In genomic region chr9:115035872-115036612, GRCh38 we compare ENCODE assay signal across 8 cellular contexts.
DNase-seq lines count a peak whose midpoint lies in the region; ATAC-seq and TF ChIP-seq lines count a peak whose summit lies in the region.

No MANE protein-coding gene starts in this region.

- intact Hi-C loops in left lung (cut with DNase I) (no loop called here), PC-3 (cut with micrococcal nuclease) (no loop called here)

- DNase-seq in ELR (ENCODE audit: low read depth) (peak; percentile 26), GM20000 (ENCODE audit: low spot score) (peak; percentile 63), left lung (no peak), NCI-H187 treated with DMSO at 0.1 percent for 48 hours (lab: John Stamatoyannopoulos, UW) (no peak), PC-3 (no peak), NCI-H748 treated with DMSO at 0.1 percent for 48 hours (lab: John Stamatoyannopoulos, UW) (no peak)
- peak; percentile 26 for DNase-seq in activated naive CD4-positive, alpha-beta T cell treated with anti-CD3 and anti-CD28 coated beads, Interleukin-2, amount 10 ng/mL, durations not matched to agents 7 days and 5 days

- H3K36me3 ChIP-seq in left lung (peaks cover 0 to 4% of the 10 kb centered on the region in 2 donors), PC-3 (ENCODE audit: low read depth, low read length) (no peaks in the 10 kb centered on the region; the same call in 1 of the 2 replicates)

- H3K4me1 ChIP-seq in left lung (peaks cover 0 to 15% of the 10 kb centered on the region in 2 donors), PC-3 (ENCODE audit: insufficient read depth, low read length) (no peaks in the 10 kb centered on the region)

- H3K27ac Mint-ChIP-seq in activated naive CD4-positive, alpha-beta T cell treated with anti-CD3 and anti-CD28 coated beads, Interleukin-2, amount 10 ng/mL, durations not matched to agents 7 days and 5 days: no peak overlapping the region

- no peaks in the 10 kb centered on the region for H3K9me3 Mint-ChIP-seq in activated naive CD4-positive, alpha-beta T cell treated with anti-CD3 and anti-CD28 coated beads, Interleukin-2, amount 10 ng/mL, durations not matched to agents 7 days and 5 days

- no peaks in the 10 kb centered on the region for H3K9me3 ChIP-seq in left lung
- no peaks in the 10 kb centered on the region for H3K9me3 ChIP-seq in PC-3 (ENCODE audit: low read length)

- H3F3A ChIP-seq in PC-3 (ENCODE audit: low read length, unreplicated experiment): no peaks in the 10 kb centered on the region

- no peak overlapping the region for H3K4me3 Mint-ChIP-seq in activated naive CD4-positive, alpha-beta T cell treated with anti-CD3 and anti-CD28 coated beads, Interleukin-2, amount 10 ng/mL, durations not matched to agents 7 days and 5 days

- H3K27me3 ChIP-seq in left lung (no peaks in the 10 kb centered on the region), PC-3 (ENCODE audit: low read length) (no peaks in the 10 kb centered on the region)

- no peaks in the 10 kb centered on the region for H4K20me1 ChIP-seq in PC-3 (ENCODE audit: low read length)

- POLR2A ChIA-PET in PC-3 (lab: Charles Lee; ENCODE audit: unreplicated experiment): no interaction called here

- no peaks in the 10 kb centered on the region for H3K9me2 ChIP-seq in PC-3 (replicated peaks; ENCODE audit: low read length)

- TF ChIP-seq CTCF in GM20000 (IDR thresholded peaks at IDR 0.05; ENCODE audit: extremely low read depth, missing control alignments): no peak
- no peak for TF ChIP-seq CTCF in left lung (IDR thresholded peaks at IDR 0.05)
- TF ChIP-seq CTCF in PC-3 (conservative IDR thresholded peaks at IDR 0.05; ENCODE audit: low read depth, low read length): no peak

- no peak overlapping the region for H3K9ac ChIP-seq in PC-3 (ENCODE audit: low read length)

- no peak overlapping the region for H3K4me2 ChIP-seq in PC-3 (ENCODE audit: low read length)

- H3K4me3 ChIP-seq in left lung (no peak overlapping the region), PC-3 (ENCODE audit: low read length) (no peak overlapping the region)

- CTCF ChIA-PET in activated naive CD4-positive, alpha-beta T cell treated with anti-CD3 and anti-CD28 coated beads, Interleukin-2, amount 10 ng/mL, durations not matched to agents 7 days and 5 days (lab: Charles Lee): no interaction called here
- CTCF ChIA-PET in PC-3 (lab: Charles Lee): no interaction called here

- H2AFZ ChIP-seq in PC-3 (ENCODE audit: low read length): no peak overlapping the region

- H3K27me3 Mint-ChIP-seq in activated naive CD4-positive, alpha-beta T cell treated with anti-CD3 and anti-CD28 coated beads, Interleukin-2, amount 10 ng/mL, durations not matched to agents 7 days and 5 days: peaks cover 4% of the 10 kb centered on the region

- H3K4me1 Mint-ChIP-seq in activated naive CD4-positive, alpha-beta T cell treated with anti-CD3 and anti-CD28 coated beads, Interleukin-2, amount 10 ng/mL, durations not matched to agents 7 days and 5 days: peaks cover 10% of the 10 kb centered on the region

- ATAC-seq in HG03520 (IDR thresholded peaks at IDR 0.05; ENCODE audit: unreplicated experiment) (peak; percentile 88), left lung (peak; percentile 81), PC-3 (no peak)

- H3K79me2 ChIP-seq in PC-3 (ENCODE audit: low read length): no peaks in the 10 kb centered on the region

- H3K27ac ChIP-seq in left lung (peak overlapping the region in 1 of 2 donors; percentile 15), PC-3 (ENCODE audit: low read length) (no peak overlapping the region)

- BruUV-seq in PC-3 (replicated peaks; lab: Mats Ljungman, UMichigan): no TSS peak

- no peaks in the 10 kb centered on the region for H3K36me3 Mint-ChIP-seq in activated naive CD4-positive, alpha-beta T cell treated with anti-CD3 and anti-CD28 coated beads, Interleukin-2, amount 10 ng/mL, durations not matched to agents 7 days and 5 days

Comparison
In these comparisons a context has a peak if more than half of its experiments do, and no peak if none do; other contexts are left out.
1. DNase-seq: peak in ELR (single experiment), GM20000 (single experiment) and activated naive CD4-positive, alpha-beta T cell treated with anti-CD3 and anti-CD28 coated beads, Interleukin-2, amount 10 ng/mL, durations not matched to agents 7 days and 5 days (single experiment); none in left lung (0 of 2), NCI-H187 treated with DMSO at 0.1 percent for 48 hours (single experiment), PC-3 (single experiment) and NCI-H748 treated with DMSO at 0.1 percent for 48 hours (single experiment).